In genomic region chr2:165573534-165574461, GRCh38 we compare ENCODE assay signal across 1 cellular context.
TF ChIP-seq lines count a peak whose summit lies in the region.

No MANE protein-coding gene starts in this region.

TF ChIP-seq in HepG2, 621 proteins besides CTCF, POLR2A, EP300 and RAD21 (continued from another document):
- TF ChIP-seq ZFP91 (CRISPR knock-in tag; IDR thresholded peaks at IDR 0.05; ENCODE audit: borderline replicate concordance) = no peak
- TF ChIP-seq DNMT3B (CRISPR knock-in tag; conservative IDR thresholded peaks at IDR 0.05) = no peak
- no peak for TF ChIP-seq SOX6 (IDR thresholded peaks at IDR 0.05)
- 0 out of 2 replicates have a peak, but pooled peaks have one; percentile 25 for TF ChIP-seq SOX6 (CRISPR knock-in tag; IDR thresholded peaks at IDR 0.05)
- TF ChIP-seq CSRNP1 (CRISPR knock-in tag; IDR thresholded peaks at IDR 0.05) = 0 out of 2 replicates have a peak, but pooled peaks have one; percentile 40
- peak; percentile 45 for TF ChIP-seq PAXIP1 (CRISPR knock-in tag; conservative IDR thresholded peaks at IDR 0.05)
- TF ChIP-seq PITX1 (CRISPR knock-in tag; IDR thresholded peaks at IDR 0.05) = peak; percentile 25; the same call in 1 of the 2 replicates
- peak; percentile 32; the same call in 1 of the 2 replicates for TF ChIP-seq TFAP4 (IDR thresholded peaks at IDR 0.05; ENCODE audit: borderline replicate concordance, low read depth)
- no peak for TF ChIP-seq MLXIP (CRISPR knock-in tag; IDR thresholded peaks at IDR 0.05; ENCODE audit: borderline replicate concordance)
- peak; percentile 65 for TF ChIP-seq POGZ (CRISPR knock-in tag; IDR thresholded peaks at IDR 0.05)
- TF ChIP-seq ZNF484 (CRISPR knock-in tag; IDR thresholded peaks at IDR 0.05; ENCODE audit: borderline replicate concordance, low read depth) = no peak
- TF ChIP-seq ZNF281 (CRISPR knock-in tag; IDR thresholded peaks at IDR 0.05; ENCODE audit: borderline replicate concordance) = no peak
- no peak for TF ChIP-seq ZNF180 (CRISPR knock-in tag; IDR thresholded peaks at IDR 0.05; ENCODE audit: borderline replicate concordance, low read depth)
- TF ChIP-seq SNAPC5 (CRISPR knock-in tag; IDR thresholded peaks at IDR 0.05; ENCODE audit: borderline replicate concordance) = peak; percentile 98
- peak; percentile 98 for TF ChIP-seq SNAPC4 (CRISPR knock-in tag; IDR thresholded peaks at IDR 0.05)
